ENCODE assay signal across 8 cellular contexts in the genomic region with DNA sequence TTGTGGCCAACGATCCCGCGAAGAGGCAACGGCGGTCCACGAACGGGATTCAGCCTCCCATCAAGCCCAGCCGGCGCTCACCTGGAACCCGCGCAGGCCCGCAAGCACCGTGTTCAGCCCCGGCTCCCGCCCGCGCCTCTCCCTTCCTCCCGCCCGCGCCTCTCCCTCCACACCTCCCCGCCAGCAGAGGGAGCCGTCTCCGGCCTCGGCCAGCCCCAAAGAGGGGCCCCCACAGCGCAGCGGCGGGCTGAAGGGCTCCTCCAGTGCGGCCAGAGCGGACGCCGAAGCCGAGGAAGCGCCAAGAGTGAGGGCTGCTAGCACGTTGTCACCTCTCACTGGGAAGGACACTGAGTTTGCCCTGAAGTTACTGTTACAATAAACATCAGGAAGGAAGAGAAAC. TPM values are rescaled to one million over a fixed set of nuclear protein-coding genes. Genes with fewer than 3 reads are reported as not detected.
DNase-seq lines count a peak whose midpoint lies in the region; ATAC-seq, FAIRE-seq and TF ChIP-seq lines count a peak whose summit lies in the region.

No MANE protein-coding gene starts in this region.

- TF ChIP-seq EP300 in transverse colon (IDR thresholded peaks at IDR 0.05; ENCODE audit: low read depth) = no peak

- peaks cover 12% of the 10 kb centered on the region for H3K4me1 ChIP-seq in A673 (ENCODE audit: insufficient read depth, low read length, poor library complexity, severe bottlenecking)
- H3K4me1 ChIP-seq in right lobe of liver = peaks cover 0 to 31% (median 5%) of the 10 kb centered on the region in 4 donors
- peaks cover 0 to 20% (median 4%) of the 10 kb centered on the region in 4 donors for H3K4me1 ChIP-seq in transverse colon

- POLR2A ChIA-PET in A673 (lab: Charles Lee; ENCODE audit: low non-redundant PET) = no interaction called here

- CTCF ChIA-PET in A673 (lab: Charles Lee) = no interaction called here

- H3K27me3 ChIP-seq in A673 (replicated peaks; ENCODE audit: insufficient read depth, low read depth, low read length, poor library complexity) (no peaks in the 10 kb centered on the region), bronchial epithelial cell (ENCODE audit: control insufficient read depth, insufficient read depth, low read length) (no peaks in the 10 kb centered on the region), right lobe of liver (no peaks in the 10 kb centered on the region), transverse colon (no peaks in the 10 kb centered on the region)

- TF ChIP-seq POLR2A in right lobe of liver (IDR thresholded peaks at IDR 0.05) (no peak), transverse colon (IDR thresholded peaks at IDR 0.05) (no peak)

- DNase-seq in A673 (ENCODE audit: low spot score) = no peak
- DNase-seq in NCI-H2227 treated with DMSO at 0.1 percent for 48 hours (lab: John Stamatoyannopoulos, UW) = peak; percentile 32
- DNase-seq in bronchial epithelial cell (ENCODE audit: low read depth) = no peak
- DNase-seq in right lobe of liver = peak; percentile 72 to 74 (median 72)
- DNase-seq in transverse colon = peak; percentile 56
- DNase-seq in NCI-H187 (lab: John Stamatoyannopoulos, UW) = no peak

- H3K9me3 ChIP-seq in A673 (ENCODE audit: low read depth, low read length, poor library complexity, severe bottlenecking) (peaks cover 5% of the 10 kb centered on the region), right lobe of liver (no peaks in the 10 kb centered on the region), transverse colon (peaks cover 0 to 2% of the 10 kb centered on the region in 2 donors)

- FAIRE-seq in bronchial epithelial cell (lab: Jason Lieb, UNC) = no peak

- no peak overlapping the region for H3K27ac ChIP-seq in A673 (ENCODE audit: low read depth, low read length, poor library complexity, severe bottlenecking)
- H3K27ac ChIP-seq in right lobe of liver = peak overlapping the region; percentile 16 to 55 (median 29)
- peak overlapping the region in 1 of 4 donors; percentile 34 for H3K27ac ChIP-seq in transverse colon

- ATAC-seq in right lobe of liver = peak; percentile 32 to 79 (median 74)
- ATAC-seq in GM18909 (IDR thresholded peaks at IDR 0.05; ENCODE audit: poor library complexity, unreplicated experiment) = no peak
- ATAC-seq in HG03095 (IDR thresholded peaks at IDR 0.05; ENCODE audit: unreplicated experiment) = no peak

- in situ Hi-C loops in transverse colon (cut with MboI; ENCODE audit: low pct_ligation_motif_present in 1 of 4, low pct_unique_long_range_greater_than_20kb in 1 of 4, low sequenced_read_pairs in 3 of 4) = no loop called here

- TF ChIP-seq CTCF in A673 (conservative IDR thresholded peaks at IDR 0.05; ENCODE audit: low read depth, low read length) (0 out of 2 replicates have a peak, but pooled peaks have one; percentile 11), bronchial epithelial cell (IDR thresholded peaks at IDR 0.05; ENCODE audit: insufficient read depth, low read length, severe bottlenecking) (peak; percentile 77), right lobe of liver (IDR thresholded peaks at IDR 0.05) (peak; percentile 40 to 60 (median 56)), transverse colon (IDR thresholded peaks at IDR 0.05) (peak in 4 of 5 experiments; percentile 35 to 68 (median 43))

- no TSS peak for BruUV-seq in A673 (replicated peaks; lab: Mats Ljungman, UMichigan)

- WGBS in right lobe of liver (ENCODE audit: insufficient coverage, low coverage, low lambda C conversion rate, missing lambda C conversion rate) = 23% methylated on average over 12 of the region's 34 CpGs
- WGBS in transverse colon (ENCODE audit: low coverage in 1 of 2), 2 donors = 72% methylated on average over 33 of the region's 34 CpGs; no CpG with 5 or more reads in 1 of the 2 donors

- intact Hi-C loops in A673 (cut with micrococcal nuclease; ENCODE audit: unreplicated experiment) (no loop called here), right lobe of liver (cut with DNase I) (no loop called here), transverse colon (cut with DNase I; ENCODE audit: low total_unique reads) (loop anchor here (10.0 kb wide), 1 partner anchor 118 kb away; a partner anchor contains a TSS)

- H3K4me3 ChIP-seq in A673 (ENCODE audit: low read depth, low read length, poor library complexity, severe bottlenecking) = no peak overlapping the region
- peak overlapping the region; percentile 49 for H3K4me3 ChIP-seq in bronchial epithelial cell (ENCODE audit: low read depth, low read length)
- peak overlapping the region in 2 of 3 donors; percentile 27 to 34 for H3K4me3 ChIP-seq in right lobe of liver
- peak overlapping the region in 1 of 4 donors; percentile 19 for H3K4me3 ChIP-seq in transverse colon

- H3K36me3 ChIP-seq in A673 (ENCODE audit: insufficient read depth, low read length, poor library complexity, severe bottlenecking) = no peaks in the 10 kb centered on the region
- H3K36me3 ChIP-seq in bronchial epithelial cell (ENCODE audit: control insufficient read depth, insufficient read depth, low read length) = no peaks in the 10 kb centered on the region
- H3K36me3 ChIP-seq in right lobe of liver = no peaks in the 10 kb centered on the region
- no peaks in the 10 kb centered on the region for H3K36me3 ChIP-seq in transverse colon

RNA-seq across cellular contexts. Expression of a gene that starts 55.3 kb away (rescaled TPM):
- total RNA-seq in A673 (2021) (149 and 158 TPM in 2 replicates), bronchial epithelial cell (60.0 and 63.1 TPM in 2 replicates), right lobe of liver (100 to 1,000 TPM in 4 of 6 experiments, 10 to 100 TPM in 2; 80.0 to 143 (median 126) TPM), transverse colon (100 to 1,000 TPM in 2 of 4 donors, 10 to 100 TPM in 2; 19.3 to 122 (median 75.3) TPM)

Comparison
In these comparisons a context has a peak if more than half of its experiments do, and no peak if none do; other contexts are left out.
1. DNase-seq: peak in NCI-H2227 treated with DMSO at 0.1 percent for 48 hours (single experiment), right lobe of liver (3 of 3) and transverse colon (single experiment); none in A673 (single experiment), bronchial epithelial cell (single experiment) and NCI-H187 (0 of 2).
2. CTCF ChIP-seq: peak in every context shown above with its lines; median percentile 77 in bronchial epithelial cell; 56 in right lobe of liver; 43 in transverse colon; 11 in A673.
3. ATAC-seq: peak in right lobe of liver (4 of 4); none in GM18909 (single experiment) and HG03095 (single experiment).